ENCODE assay signal across 43 cellular contexts in the genomic region with DNA sequence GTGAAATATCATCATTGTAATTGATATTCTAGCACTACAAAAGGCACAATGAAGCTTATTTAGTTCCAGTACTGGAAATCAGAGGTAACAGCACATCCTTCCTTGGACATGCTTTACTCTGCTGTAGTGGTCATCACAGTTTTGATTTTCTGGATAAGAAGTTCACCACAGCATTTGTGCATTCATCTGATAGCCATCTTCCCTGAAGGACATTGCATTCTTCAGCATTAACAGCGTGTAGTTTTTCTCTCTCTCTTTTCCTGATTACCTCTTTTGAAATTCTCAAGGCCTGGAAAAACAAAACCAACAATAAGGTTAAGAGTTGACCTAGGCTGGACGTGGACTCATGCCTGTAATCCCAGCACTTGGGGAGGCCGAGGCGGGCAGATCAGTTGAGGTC. TPM values are rescaled to one million over a fixed set of nuclear protein-coding genes. Genes with fewer than 3 reads are reported as not detected.
"Had no signal": no experiment of that assay in that cellular context is flagged by ENCODE, and none has a peak within 500 bp of the region (broad histone marks: within the 10 kb centered on the region; RNA-seq: fewer than 3 reads in every experiment).

No MANE protein-coding gene starts in this region.

- H3K4me3 Mint-ChIP-seq: activated naive CD4-positive, alpha-beta T cell treated with anti-CD3 and anti-CD28 coated beads for 36 hours; activated naive CD4-positive, alpha-beta T cell treated with anti-CD3 and anti-CD28 coated beads, Interleukin-2, amount 50 U/mL, for 24 hours; activated naive CD8-positive, alpha-beta T cell; activated naive CD8-positive, alpha-beta T cell treated with anti-CD3 and anti-CD28 coated beads for 36 hours; activated naive CD8-positive, alpha-beta T cell treated with anti-CD3 and anti-CD28 coated beads, Interleukin-2, amount 10 ng/mL, durations not matched to agents 7 days and 5 days; activated naive CD8-positive, alpha-beta T cell treated with anti-CD3 and anti-CD28 coated beads, Interleukin-2, amount 50 U/mL, for 24 hours; activated T-cell treated with anti-CD3 and anti-CD28 coated beads, Interleukin-2, amount 50 U/mL, for 24 hours; activated T-cell treated with anti-CD3 and anti-CD28 coated beads, Interleukin-2, amount 50 U/mL, for 4 hours; activated T-cell treated with anti-CD3 and anti-CD28 coated beads, Interleukin-2, amount 50 U/mL, for 72 hours; activated T-helper 1 cell treated with anti-CD3 and anti-CD28 coated beads, Interleukin-12 subunit alpha, Interleukin-12 subunit beta, Interleukin-2, Interleukin-4 antibody, amounts not matched to agents 30 ng/mL and 10 ng/mL and 1 ng/mL, durations not matched to agents 14 hours and 24 hours and 36 hours; activated T-helper 17 cell treated with anti-CD3 and anti-CD28 coated beads, Interleukin-2, amount 50 U/mL, for 72 hours; brain; central memory CD8-positive, alpha-beta T cell had no signal

- H3K4me1 Mint-ChIP-seq: activated naive CD4-positive, alpha-beta T cell treated with anti-CD3 and anti-CD28 coated beads, Interleukin-2, amount 50 U/mL, for 24 hours; activated naive CD8-positive, alpha-beta T cell treated with anti-CD3 and anti-CD28 coated beads for 36 hours; activated naive CD8-positive, alpha-beta T cell treated with anti-CD3 and anti-CD28 coated beads, Interleukin-2, amount 10 ng/mL, durations not matched to agents 7 days and 5 days; activated naive CD8-positive, alpha-beta T cell treated with anti-CD3 and anti-CD28 coated beads, Interleukin-2, amount 50 U/mL, for 24 hours; activated T-helper 17 cell treated with anti-CD3 and anti-CD28 coated beads, Interleukin-2, amount 50 U/mL, for 72 hours; brain; central memory CD8-positive, alpha-beta T cell had no signal

- H3K27ac ChIP-seq: adrenal gland, ascending aorta, body of pancreas, brain microvascular endothelial cell, breast epithelium, cardiac muscle cell had no signal

- H3K9me3 ChIP-seq: adrenal gland, body of pancreas, breast epithelium had no signal

- H3K27ac Mint-ChIP-seq: activated naive CD4-positive, alpha-beta T cell treated with anti-CD3 and anti-CD28 coated beads for 36 hours; activated naive CD4-positive, alpha-beta T cell treated with anti-CD3 and anti-CD28 coated beads, Interleukin-2, amount 50 U/mL, for 24 hours; activated naive CD4-positive, alpha-beta T cell treated with anti-CD3 and anti-CD28 coated beads, Interleukin-2, amount 50 U/mL, for 72 hours; activated naive CD8-positive, alpha-beta T cell treated with anti-CD3 and anti-CD28 coated beads for 36 hours; activated naive CD8-positive, alpha-beta T cell treated with anti-CD3 and anti-CD28 coated beads, Interleukin-2, amount 10 ng/mL, durations not matched to agents 7 days and 5 days; activated naive CD8-positive, alpha-beta T cell treated with anti-CD3 and anti-CD28 coated beads, Interleukin-2, amount 50 U/mL, for 24 hours; activated T-cell treated with anti-CD3 and anti-CD28 coated beads, Interleukin-2, amount 50 U/mL, for 24 hours; activated T-cell treated with anti-CD3 and anti-CD28 coated beads, Interleukin-2, amount 50 U/mL, for 72 hours; activated T-helper 1 cell treated with anti-CD3 and anti-CD28 coated beads, Interleukin-12 subunit alpha, Interleukin-12 subunit beta, Interleukin-2, Interleukin-4 antibody, amounts not matched to agents 30 ng/mL and 10 ng/mL and 1 ng/mL, durations not matched to agents 14 hours and 24 hours and 36 hours; activated T-helper 17 cell treated with anti-CD3 and anti-CD28 coated beads, Interleukin-2, amount 50 U/mL, for 72 hours; activated T-helper 2 cell treated with anti-CD3 and anti-CD28 coated beads, Interferon-gamma antibody, Interleukin-2, Interleukin-4, amounts not matched to agents 10 μg/mL and 5 μg/mL and 100 μg/mL, durations not matched to agents 14 hours and 24 hours and 36 hours; brain had no signal

- DNase-seq: activated effector memory CD4-positive, alpha-beta T cell treated with anti-CD3 and anti-CD28 coated beads, Interleukin-2, amount 50 U/mL, for 16 hours; activated effector memory CD4-positive, alpha-beta T cell treated with Interleukin-2 at 50 U/mL for 16 hours; activated gamma-delta T cell; activated gamma-delta T cell treated with Interleukin-2 at 50 U/mL for 16 hours; activated naive CD4-positive, alpha-beta T cell; activated naive CD4-positive, alpha-beta T cell treated with anti-CD3 and anti-CD28 coated beads for 36 hours; activated naive CD4-positive, alpha-beta T cell treated with anti-CD3 and anti-CD28 coated beads, Interleukin-2, amount 50 U/mL, for 16 hours; activated naive CD4-positive, alpha-beta T cell treated with Interleukin-2 at 50 U/mL for 16 hours; activated naive CD8-positive, alpha-beta T cell treated with anti-CD3 and anti-CD28 coated beads for 36 hours; activated naive CD8-positive, alpha-beta T cell treated with anti-CD3 and anti-CD28 coated beads, Interleukin-2, amount 10 ng/mL, durations not matched to agents 7 days and 5 days; activated naive CD8-positive, alpha-beta T cell treated with anti-CD3 and anti-CD28 coated beads, Interleukin-2, amount 50 U/mL, for 24 hours; activated T-cell treated with anti-CD3 and anti-CD28 coated beads for 4 hours; activated T-cell treated with anti-CD3 and anti-CD28 coated beads, Interleukin-2, amount 50 U/mL, for 1 hour; activated T-cell treated with anti-CD3 and anti-CD28 coated beads, Interleukin-2, amount 50 U/mL, for 24 hours; activated T-cell treated with anti-CD3 and anti-CD28 coated beads, Interleukin-2, amount 50 U/mL, for 4 hours; activated T-cell treated with anti-CD3 and anti-CD28 coated beads, Interleukin-2, amount 50 U/mL, for 48 hours; activated T-cell treated with anti-CD3 and anti-CD28 coated beads, Interleukin-2, amount 50 U/mL, for 72 hours; adrenal gland; amniotic stem cell; amygdala; anterior cingulate cortex; aorta; body of pancreas; brain microvascular endothelial cell; caudate nucleus; central memory CD4-positive, alpha-beta T cell; cerebellar nuclear complex had no signal

- H3K4me1 ChIP-seq: adrenal gland, ascending aorta, body of pancreas, breast epithelium had no signal

- H3K4me3 ChIP-seq: adrenal gland, ascending aorta, body of pancreas, breast epithelium, cardiac muscle cell had no signal

- H3K27me3 Mint-ChIP-seq: activated naive CD4-positive, alpha-beta T cell treated with anti-CD3 and anti-CD28 coated beads, Interleukin-2, amount 50 U/mL, for 24 hours; activated naive CD8-positive, alpha-beta T cell; activated naive CD8-positive, alpha-beta T cell treated with anti-CD3 and anti-CD28 coated beads for 36 hours; activated T-cell treated with anti-CD3 and anti-CD28 coated beads, Interleukin-2, amount 50 U/mL, for 24 hours had no signal

- H3K27me3 ChIP-seq: adrenal gland, ascending aorta, body of pancreas, brain microvascular endothelial cell, breast epithelium, cardiac muscle cell had no signal

RNA-seq across cellular contexts. Expression of a gene that starts 36.8 kb away (rescaled TPM):
- total RNA-seq: activated naive CD4-positive, alpha-beta T cell treated with anti-CD3 and anti-CD28 coated beads for 36 hours; activated naive CD4-positive, alpha-beta T cell treated with anti-CD3 and anti-CD28 coated beads, Interleukin-2, amount 50 U/mL, for 72 hours; activated naive CD8-positive, alpha-beta T cell treated with anti-CD3 and anti-CD28 coated beads for 36 hours; activated naive CD8-positive, alpha-beta T cell treated with anti-CD3 and anti-CD28 coated beads, Interleukin-2, amount 10 ng/mL, durations not matched to agents 7 days and 5 days; activated T-cell treated with anti-CD3 and anti-CD28 coated beads, Interleukin-2, amount 50 U/mL, for 4 hours; activated T-cell treated with anti-CD3 and anti-CD28 coated beads, Interleukin-2, amount 50 U/mL, for 72 hours; activated T-helper 1 cell treated with anti-CD3 and anti-CD28 coated beads, Interleukin-12 subunit alpha, Interleukin-12 subunit beta, Interleukin-2, Interleukin-4 antibody, amounts not matched to agents 30 ng/mL and 10 ng/mL and 1 ng/mL, durations not matched to agents 14 hours and 24 hours and 36 hours; activated T-helper 17 cell treated with anti-CD3 and anti-CD28 coated beads, Interleukin-2, amount 50 U/mL, for 72 hours; activated T-helper 2 cell treated with anti-CD3 and anti-CD28 coated beads, Interferon-gamma antibody, Interleukin-2, Interleukin-4, amounts not matched to agents 10 μg/mL and 5 μg/mL and 100 μg/mL, durations not matched to agents 14 hours and 24 hours and 36 hours; adrenal gland; aorta; ascending aorta; astrocyte; body of pancreas; breast epithelium; bronchial epithelial cell; cardiac muscle cell; cardiac septum; cerebellum; chondrocyte had no signal
- polyA plus RNA-seq: adrenal gland, aorta, cardiac muscle cell had no signal
